Comparison of ENCODE assay signal across 29 cellular contexts in genomic region chr1:154641534-154641933, GRCh38.
"Had no signal": no experiment of that assay in that cellular context is flagged by ENCODE, and none has a peak within 500 bp of the region (broad histone marks: within the 10 kb centered on the region; RNA-seq: fewer than 3 reads in every experiment).

No MANE protein-coding gene starts in this region.

- FAIRE-seq: colon, endometrium, endothelial cell of umbilical vein, frontal cortex had no signal

- H3K27me3 ChIP-seq: colonic mucosa had no signal

- H3K4me1 Mint-ChIP-seq: endodermal cell had no signal

- ATAC-seq: effector memory CD8-positive, alpha-beta T cell; esophagus mucosa; foreskin keratinocyte; gastrocnemius medialis; gastroesophageal sphincter; heart left ventricle; heart right ventricle had no signal

- DNase-seq: colonic mucosa; cortex of kidney; dermis blood vessel endothelial cell; dorsolateral prefrontal cortex; effector CD4-positive, alpha-beta T cell; effector CD8-positive, alpha-beta T cell; effector memory CD4-positive, alpha-beta T cell; effector memory CD8-positive, alpha-beta T cell; endodermal cell; erythroblast; esophagus squamous epithelium; foreskin fibroblast; foreskin keratinocyte; foreskin melanocyte; gastrocnemius medialis; glutamatergic neuron; head of caudate nucleus; heart left ventricle; heart right ventricle had no signal

- H3K9me3 ChIP-seq: colonic mucosa, gastrocnemius medialis had no signal

- H3K27ac ChIP-seq: colonic mucosa, coronary artery, dorsolateral prefrontal cortex, epithelial cell of prostate, esophagus muscularis mucosa, esophagus squamous epithelium, foreskin keratinocyte, gastrocnemius medialis, gastroesophageal sphincter, heart left ventricle, heart right ventricle had no signal

- H3K4me1 ChIP-seq: colonic mucosa, esophagus muscularis mucosa, esophagus squamous epithelium, foreskin keratinocyte, gastrocnemius medialis, gastroesophageal sphincter, heart left ventricle, heart right ventricle had no signal

- H3K4me3 Mint-ChIP-seq: dendritic cell treated with granulocyte-macrophage colony-stimulating factor and Interleukin-4, amounts not matched to agents 40 ng/mL and 50 ng/mL, for 4 days; effector memory CD8-positive, alpha-beta T cell; endodermal cell had no signal

- H3K36me3 ChIP-seq: colonic mucosa, esophagus muscularis mucosa, esophagus squamous epithelium, gastrocnemius medialis, gastroesophageal sphincter, heart left ventricle, heart right ventricle had no signal

- H3K4me3 ChIP-seq: colonic mucosa, coronary artery, dorsolateral prefrontal cortex, esophagus muscularis mucosa, esophagus squamous epithelium, gastrocnemius medialis, gastroesophageal sphincter, heart left ventricle, heart right ventricle had no signal

- H3K27ac Mint-ChIP-seq: dendritic cell treated with granulocyte-macrophage colony-stimulating factor and Interleukin-4, amounts not matched to agents 40 ng/mL and 50 ng/mL, for 4 days; effector memory CD8-positive, alpha-beta T cell; endodermal cell had no signal
